ENCODE assay signal across 15 cellular contexts in the genomic region with DNA sequence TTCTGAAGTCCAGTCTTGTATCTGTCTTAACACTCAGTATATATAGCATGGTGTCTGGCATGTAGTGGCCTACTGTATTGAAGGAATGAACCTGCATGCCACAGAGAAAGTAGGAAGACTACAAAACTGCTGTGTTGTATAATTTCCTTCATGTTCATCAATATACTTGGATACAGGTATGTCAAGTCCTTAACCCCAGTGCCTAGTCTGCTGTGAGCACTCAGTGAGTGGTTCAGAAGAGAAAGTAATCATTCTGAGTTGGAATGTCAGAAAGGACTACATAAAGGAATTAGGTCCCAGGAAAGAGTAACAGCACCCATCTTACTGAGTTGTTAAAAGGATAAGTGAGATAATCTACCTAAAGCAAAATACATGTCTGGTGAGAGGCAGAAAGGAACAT. TPM values are rescaled to one million over a fixed set of nuclear protein-coding genes. Genes with fewer than 3 reads are reported as not detected.
A peak's percentile ranks its signal among the peaks of the same experiment; 100 is the strongest.
DNase-seq lines count a peak whose midpoint lies in the region; ATAC-seq and TF ChIP-seq lines count a peak whose summit lies in the region.
"Had no signal": no experiment of that assay in that cellular context is flagged by ENCODE, and none has a peak within 500 bp of the region (broad histone marks: within the 10 kb centered on the region; RNA-seq: fewer than 3 reads in every experiment).

No MANE protein-coding gene starts in this region.

- H4K20me1 ChIP-seq in OCI-LY3 (ENCODE audit: insufficient read depth, low read length): peaks cover 29% of the 10 kb centered on the region

- H3K4me2 ChIP-seq in OCI-LY3 (ENCODE audit: low read length): no peak overlapping the region

- H3K4me1 Mint-ChIP-seq in activated naive CD4-positive, alpha-beta T cell treated with anti-CD3 and anti-CD28 coated beads, Interleukin-2, amount 50 U/mL, for 24 hours: peaks cover 53% of the 10 kb centered on the region
- peaks cover 32% of the 10 kb centered on the region for H3K4me1 Mint-ChIP-seq in central memory CD8-positive, alpha-beta T cell
- H3K4me1 Mint-ChIP-seq in stimulated activated naive B cell treated with anti-CD40 and anti-IgM and Interleukin-4, amounts not matched to agents 10 μg/mL and 1 μg/mL and 100 μg/mL, for 72 hours: peaks cover 23 to 31% of the 10 kb centered on the region in 2 donors
- H3K4me1 Mint-ChIP-seq in osteocyte (ENCODE audit: unreplicated experiment): peaks cover 10% of the 10 kb centered on the region

- TF ChIP-seq CTCF in OCI-LY3 (IDR thresholded peaks at IDR 0.05; ENCODE audit: low read depth, low read length) (no peak), osteocyte (IDR thresholded peaks at IDR 0.05) (no peak)

- no peaks in the 10 kb centered on the region for H3K9me3 ChIP-seq in OCI-LY3 (ENCODE audit: insufficient read depth, low read length)
- H3K9me3 ChIP-seq: gastrocnemius medialis, mucosa of descending colon had no signal

- peaks cover 50% of the 10 kb centered on the region for H3K36me3 ChIP-seq in OCI-LY3 (replicated peaks; ENCODE audit: low read depth, low read length)

- no peak overlapping the region for H3K4me3 Mint-ChIP-seq in activated naive CD4-positive, alpha-beta T cell treated with anti-CD3 and anti-CD28 coated beads, Interleukin-2, amount 50 U/mL, for 24 hours
- no peak overlapping the region for H3K4me3 Mint-ChIP-seq in central memory CD8-positive, alpha-beta T cell
- H3K4me3 Mint-ChIP-seq in stimulated activated naive B cell treated with anti-CD40 and anti-IgM and Interleukin-4, amounts not matched to agents 10 μg/mL and 1 μg/mL and 100 μg/mL, for 72 hours: no peak overlapping the region
- no peak overlapping the region for H3K4me3 Mint-ChIP-seq in osteocyte (ENCODE audit: unreplicated experiment)
- H3K4me3 Mint-ChIP-seq: IgD-negative memory B cell had no signal

- peak overlapping the region; percentile 1; the same call in 1 of the 2 replicates for H3K27ac ChIP-seq in OCI-LY3 (ENCODE audit: low read length)
- H3K27ac ChIP-seq: gastrocnemius medialis had no signal

- peak overlapping the region; percentile 36 for H3K27ac Mint-ChIP-seq in activated naive CD4-positive, alpha-beta T cell treated with anti-CD3 and anti-CD28 coated beads, Interleukin-2, amount 50 U/mL, for 24 hours
- H3K27ac Mint-ChIP-seq in central memory CD8-positive, alpha-beta T cell (ENCODE audit: low read depth): peak overlapping the region; percentile 7
- peak overlapping the region; percentile 42 for H3K27ac Mint-ChIP-seq in stimulated activated naive B cell treated with anti-CD40 and anti-IgM and Interleukin-4, amounts not matched to agents 10 μg/mL and 1 μg/mL and 100 μg/mL, for 72 hours
- no peak overlapping the region for H3K27ac Mint-ChIP-seq in osteocyte (ENCODE audit: unreplicated experiment)

- no peak overlapping the region for H3K4me3 ChIP-seq in OCI-LY3 (ENCODE audit: low read length)
- H3K4me3 ChIP-seq: gastrocnemius medialis, mucosa of descending colon had no signal

- no peaks in the 10 kb centered on the region for H3K27me3 ChIP-seq in OCI-LY3 (ENCODE audit: low read depth, low read length)
- H3K27me3 ChIP-seq: gastrocnemius medialis had no signal

- no peaks in the 10 kb centered on the region for H3K27me3 Mint-ChIP-seq in activated naive CD4-positive, alpha-beta T cell treated with anti-CD3 and anti-CD28 coated beads, Interleukin-2, amount 50 U/mL, for 24 hours
- H3K27me3 Mint-ChIP-seq in central memory CD8-positive, alpha-beta T cell: no peaks in the 10 kb centered on the region
- no peaks in the 10 kb centered on the region for H3K27me3 Mint-ChIP-seq in stimulated activated naive B cell treated with anti-CD40 and anti-IgM and Interleukin-4, amounts not matched to agents 10 μg/mL and 1 μg/mL and 100 μg/mL, for 72 hours
- no peaks in the 10 kb centered on the region for H3K27me3 Mint-ChIP-seq in osteocyte (ENCODE audit: unreplicated experiment)
- H3K27me3 Mint-ChIP-seq: IgD-negative memory B cell had no signal

- DNase-seq in activated naive CD4-positive, alpha-beta T cell treated with Interleukin-2 at 50 U/mL for 16 hours: no peak
- DNase-seq in central memory CD8-positive, alpha-beta T cell (ENCODE audit: low spot score in 2 of 2): no peak
- no peak for DNase-seq in stimulated activated naive B cell treated with anti-CD40 and anti-IgM and Interleukin-4, amounts not matched to agents 10 μg/mL and 1 μg/mL and 100 μg/mL, for 72 hours
- DNase-seq in osteocyte (ENCODE audit: extremely low spot score, unreplicated experiment) (no peak), nucleus accumbens (lab: John Stamatoyannopoulos, UW) (no peak)
- DNase-seq: activated CD8-positive, alpha-beta memory T cell treated with anti-CD3 and anti-CD28 coated beads, Interleukin-2, amount 50 U/mL, for 48 hours; effector CD4-positive, alpha-beta T cell; gastrocnemius medialis; mucosa of descending colon; NCI-H1694; NCI-H510A treated with DMSO at 0.1 percent for 48 hours had no signal

- no peak overlapping the region for H3K9ac ChIP-seq in OCI-LY3 (ENCODE audit: low read length)

- H3K9me3 Mint-ChIP-seq in activated naive CD4-positive, alpha-beta T cell treated with anti-CD3 and anti-CD28 coated beads, Interleukin-2, amount 50 U/mL, for 24 hours: no peaks in the 10 kb centered on the region
- no peaks in the 10 kb centered on the region for H3K9me3 Mint-ChIP-seq in central memory CD8-positive, alpha-beta T cell
- H3K9me3 Mint-ChIP-seq in stimulated activated naive B cell treated with anti-CD40 and anti-IgM and Interleukin-4, amounts not matched to agents 10 μg/mL and 1 μg/mL and 100 μg/mL, for 72 hours: no peaks in the 10 kb centered on the region
- no peaks in the 10 kb centered on the region for H3K9me3 Mint-ChIP-seq in osteocyte (ENCODE audit: unreplicated experiment)
- H3K9me3 Mint-ChIP-seq: IgD-negative memory B cell had no signal

- H3K79me2 ChIP-seq in OCI-LY3 (ENCODE audit: low read length): no peaks in the 10 kb centered on the region; the same call in 1 of the 2 replicates

- ATAC-seq in central memory CD8-positive, alpha-beta T cell (replicated peaks; ENCODE audit: extremely low read depth, poor library complexity, severe bottlenecking): no peak
- ATAC-seq in stimulated activated naive B cell treated with anti-CD40 and anti-IgM and Interleukin-4, amounts not matched to agents 10 μg/mL and 1 μg/mL and 100 μg/mL, for 72 hours (replicated peaks): no peak
- ATAC-seq in HG02798 (IDR thresholded peaks at IDR 0.05; ENCODE audit: poor library complexity, unreplicated experiment): no peak
- ATAC-seq: mucosa of descending colon had no signal

- H3K4me1 ChIP-seq in OCI-LY3 (ENCODE audit: low read length): peaks cover 32% of the 10 kb centered on the region

- H2AFZ ChIP-seq in OCI-LY3 (ENCODE audit: low read depth, low read length): no peak overlapping the region

- peaks cover 28% of the 10 kb centered on the region for H3K36me3 Mint-ChIP-seq in activated naive CD4-positive, alpha-beta T cell treated with anti-CD3 and anti-CD28 coated beads, Interleukin-2, amount 50 U/mL, for 24 hours
- peaks cover 26% of the 10 kb centered on the region for H3K36me3 Mint-ChIP-seq in central memory CD8-positive, alpha-beta T cell (ENCODE audit: insufficient read depth)
- H3K36me3 Mint-ChIP-seq in stimulated activated naive B cell treated with anti-CD40 and anti-IgM and Interleukin-4, amounts not matched to agents 10 μg/mL and 1 μg/mL and 100 μg/mL, for 72 hours: peaks cover 9 to 34% of the 10 kb centered on the region in 2 donors
- peaks cover 31% of the 10 kb centered on the region for H3K36me3 Mint-ChIP-seq in osteocyte (ENCODE audit: unreplicated experiment)

RNA-seq across cellular contexts. Expression of a gene that starts 32.0 kb away (rescaled TPM):
- 45.6 and 46.5 TPM in 2 replicates for total RNA-seq in osteocyte

RNA-seq across cellular contexts. Expression of a gene that starts 32.1 kb away (rescaled TPM):
- 16.8 and 21.8 TPM in 2 replicates for total RNA-seq in osteocyte

RNA-seq across cellular contexts. Expression of a gene that starts 50.3 kb away (rescaled TPM):
- 35.0 and 36.1 TPM in 2 replicates for total RNA-seq in osteocyte
